Comparison of ENCODE assay signal across 8 cellular contexts in the genomic region with DNA sequence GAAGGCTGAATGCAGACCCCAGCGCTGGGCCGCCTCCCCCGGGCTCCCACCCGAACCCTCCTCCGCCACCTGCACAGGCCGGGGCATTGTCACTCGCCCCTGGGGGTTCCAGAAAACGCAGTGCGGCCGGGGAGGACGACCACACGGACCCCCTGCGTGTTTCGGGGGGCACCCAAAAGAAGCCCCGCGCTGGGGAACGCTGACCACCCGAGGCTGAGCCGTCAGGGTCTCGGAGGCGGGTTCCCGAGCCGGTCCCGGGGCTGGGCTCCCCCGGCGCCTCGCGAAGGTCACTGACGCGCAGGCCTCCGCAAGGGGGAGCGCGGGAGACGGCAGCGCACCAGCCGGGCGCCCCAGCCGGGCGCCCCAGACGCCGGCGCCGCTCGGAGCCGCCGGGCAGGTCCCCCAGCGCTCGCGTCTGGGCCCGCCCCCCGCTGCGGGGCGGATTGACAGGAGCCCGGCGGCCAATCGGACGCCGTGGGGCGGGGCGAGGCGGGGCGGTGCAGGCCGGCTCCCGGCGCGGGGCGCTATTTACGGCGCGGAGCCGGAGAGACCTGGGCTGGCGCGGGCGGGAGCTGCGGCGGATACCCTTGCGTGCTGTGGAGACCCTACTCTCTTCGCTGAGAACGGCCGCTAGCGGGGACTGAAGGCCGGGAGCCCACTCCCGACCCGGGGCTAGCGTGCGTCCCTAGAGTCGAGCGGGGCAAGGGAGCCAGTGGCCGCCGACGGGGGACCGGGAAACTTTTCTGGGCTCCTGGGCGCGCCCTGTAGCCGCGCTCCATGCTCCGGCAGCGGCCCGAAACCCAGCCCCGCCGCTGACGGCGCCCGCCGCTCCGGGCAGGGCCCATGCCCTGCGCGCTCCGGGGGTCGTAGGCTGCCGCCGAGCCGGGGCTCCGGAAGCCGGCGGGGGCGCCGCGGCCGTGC. TPM values are rescaled to one million over a fixed set of nuclear protein-coding genes. Genes with fewer than 3 reads are reported as not detected.
A peak's percentile ranks its signal among the peaks of the same experiment; 100 is the strongest.
DNase-seq lines count a peak whose midpoint lies in the region; ATAC-seq and TF ChIP-seq lines count a peak whose summit lies in the region.

A gene with protein sequence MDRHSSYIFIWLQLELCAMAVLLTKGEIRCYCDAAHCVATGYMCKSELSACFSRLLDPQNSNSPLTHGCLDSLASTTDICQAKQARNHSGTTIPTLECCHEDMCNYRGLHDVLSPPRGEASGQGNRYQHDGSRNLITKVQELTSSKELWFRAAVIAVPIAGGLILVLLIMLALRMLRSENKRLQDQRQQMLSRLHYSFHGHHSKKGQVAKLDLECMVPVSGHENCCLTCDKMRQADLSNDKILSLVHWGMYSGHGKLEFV (plus strand): TSS at position 554 of the 921 bp plus-strand sequence. CDS start 377 bp downstream, outside the sequence.

- peaks cover 21% of the 10 kb centered on the region for H3K27me3 Mint-ChIP-seq in HFFc6 (ENCODE audit: insufficient read depth)

- H3K27ac Mint-ChIP-seq in HFFc6 = no peak within 1 kb of the TSS

- TF ChIP-seq POLR2A in upper lobe of left lung (IDR thresholded peaks at IDR 0.05) = peak in 3 of 4 donors; percentile 86 to 90 (median 89)

- peak; percentile 76 for DNase-seq in HFFc6
- peak; percentile 92 for DNase-seq in NAMALWA (ENCODE audit: low spot score)
- peak; percentile 88 for DNase-seq in SW480 (ENCODE audit: low spot score)
- DNase-seq in adipocyte (ENCODE audit: low read depth) = peak; percentile 98
- DNase-seq in left cardiac atrium = peak; percentile 93
- peak; percentile 96 for DNase-seq in posterior vena cava (ENCODE audit: low spot score)
- DNase-seq in upper lobe of left lung = peak; percentile 93 to 99

- H3K27ac ChIP-seq in upper lobe of left lung = peak within 1 kb of the TSS; percentile 68 to 87 (median 72)

- H3K4me1 ChIP-seq in adipocyte (ENCODE audit: control insufficient read depth, insufficient read depth, low read length) (peaks cover 23% of the 10 kb centered on the region), upper lobe of left lung (peaks cover 20 to 45% (median 23%) of the 10 kb centered on the region in 4 donors)

- 3% methylated on average over 13 of the region's 120 CpGs; no CpG with 5 or more reads in 1 of the 2 donors for WGBS in upper lobe of left lung, 2 donors

- peaks cover 8% of the 10 kb centered on the region for H3K4me1 Mint-ChIP-seq in HFFc6 (ENCODE audit: low read depth)

- TF ChIP-seq EP300 in upper lobe of left lung (IDR thresholded peaks at IDR 0.05) = no peak

- H3K9me3 ChIP-seq in adipocyte (ENCODE audit: control insufficient read depth, low read length) (no peaks in the 10 kb centered on the region), upper lobe of left lung (no peaks in the 10 kb centered on the region)

- ATAC-seq in left cardiac atrium = peak; percentile 98
- ATAC-seq in upper lobe of left lung (ENCODE audit: low FRiP score in 2 of 2) = peak; percentile 96 to 98

- H3K36me3 Mint-ChIP-seq in HFFc6 (ENCODE audit: low read depth) = no peaks in the 10 kb centered on the region

- peak within 1 kb of the TSS; percentile 83 for H3K4me3 ChIP-seq in adipocyte (ENCODE audit: low read length)
- peak within 1 kb of the TSS; percentile 80 to 85 (median 82) for H3K4me3 ChIP-seq in upper lobe of left lung

- intact Hi-C loops in left cardiac atrium (cut with DNase I) (loop anchor here (5.0 kb wide), 3 partner anchors 130 to 315 kb away; no protein-coding TSS in a partner anchor), posterior vena cava (cut with DNase I) (loop anchor here (5.0 to 10.0 kb wide), 2 partner anchors 315 to 458 kb away; no protein-coding TSS in a partner anchor)

- H3K9ac ChIP-seq in adipocyte (ENCODE audit: low read length) = peak within 1 kb of the TSS; percentile 72

- peak within 1 kb of the TSS; percentile 83 for H3K4me3 Mint-ChIP-seq in HFFc6

- H3K27me3 ChIP-seq in adipocyte (replicated peaks; ENCODE audit: control insufficient read depth, insufficient read depth, low read length) = peaks cover 32% of the 10 kb centered on the region
- H3K27me3 ChIP-seq in upper lobe of left lung = peaks cover 0 to 7% (median 2%) of the 10 kb centered on the region in 4 donors

- H3K9me3 Mint-ChIP-seq in HFFc6 = no peaks in the 10 kb centered on the region

- H3K36me3 ChIP-seq in adipocyte (ENCODE audit: control insufficient read depth, insufficient read depth, low read length, severe bottlenecking) (peaks cover 8% of the 10 kb centered on the region), upper lobe of left lung (no peaks in the 10 kb centered on the region)

- peak; percentile 61 for TF ChIP-seq CTCF in GM12872 (IDR thresholded peaks at IDR 0.05; ENCODE audit: insufficient read depth, low read depth, low read length)
- peak; percentile 82 for TF ChIP-seq CTCF in HFFc6 (IDR thresholded peaks at IDR 0.05)
- TF ChIP-seq CTCF in upper lobe of left lung (IDR thresholded peaks at IDR 0.05) = peak; percentile 68 to 93 (median 85)

RNA-seq across cellular contexts. Expression of the gene that starts here (rescaled TPM):
- total RNA-seq in HFFc6 (2021; fragmentation: NEBNext Ultra II Directional; extraction: Animal tissue kit (Norgen Biotek cat#: 25700)) = 1 to 10 TPM; 1.6 to 2.3 (median 2.2) TPM
- total RNA-seq in left cardiac atrium (10 to 100 TPM; 23.7 to 54.8 TPM), posterior vena cava (10 to 100 TPM; 11.1 to 12.9 TPM), upper lobe of left lung (10 to 100 TPM in 3 of 6 donors, 1 to 10 TPM in 3; 2.8 to 14.3 (median 8.8) TPM)

Comparison
In these comparisons a context has a peak if more than half of its experiments do, and no peak if none do; other contexts are left out.
1. Peak in every context shown above with its lines: DNase-seq, ATAC-seq, H3K4me3 ChIP-seq and H3K27ac ChIP-seq.